In the genomic region with DNA sequence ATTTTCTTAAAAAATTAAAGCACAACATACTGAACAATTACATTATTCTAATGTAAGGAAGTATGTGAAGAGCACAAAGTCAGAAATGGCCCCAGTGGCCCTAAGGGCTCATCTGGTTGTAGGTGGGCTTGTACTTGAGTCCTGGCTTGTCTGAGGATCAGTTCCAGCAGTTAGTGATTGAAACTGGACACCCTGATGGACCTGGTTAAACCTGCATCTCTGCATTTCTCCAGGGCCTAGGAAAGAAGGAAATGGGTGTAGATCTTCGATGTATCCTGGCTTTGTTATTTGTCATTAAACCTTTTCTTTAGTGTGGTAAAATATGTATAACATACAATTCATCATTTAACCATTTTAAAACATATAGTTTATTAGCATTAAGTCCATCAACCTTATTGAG, we compare ENCODE assay signal across 30 cellular contexts. TPM values are rescaled to one million over a fixed set of nuclear protein-coding genes. Genes with fewer than 3 reads are reported as not detected.
"Had no signal": no experiment of that assay in that cellular context is flagged by ENCODE, and none has a peak within 500 bp of the region (broad histone marks: within the 10 kb centered on the region; RNA-seq: fewer than 3 reads in every experiment).

No MANE protein-coding gene starts in this region.

- ATAC-seq: activated CD8-positive, alpha-beta T cell treated with anti-CD3 and anti-CD28 coated beads for 36 hours; activated T-cell treated with anti-CD3 and anti-CD28 coated beads, Interleukin-2, amount 50 U/mL, for 4 hours; activated T-helper 17 cell treated with anti-CD3 and anti-CD28 coated beads, Interleukin-2, amount 50 U/mL, for 72 hours; effector memory CD8-positive, alpha-beta T cell; foreskin keratinocyte; heart left ventricle; mucosa of descending colon; natural killer cell treated with Interleukin-12 subunit alpha and Interleukin-12 subunit beta and Interleukin-15 and Interleukin-18, amount 100 ng/mL, for 72 hours; stimulated activated memory B cell treated with anti-CD40 and anti-IgM and Interleukin-4, amounts not matched to agents 10 μg/mL and 1 μg/mL and 100 μg/mL, for 72 hours; stimulated activated naive CD8-positive, alpha-beta T cell treated with anti-CD3 and anti-CD28 coated beads, Interleukin-15, amount 100 ng/mL, for 72 hours; upper lobe of right lung had no signal

- H3K9me3 Mint-ChIP-seq: activated CD8-positive, alpha-beta T cell treated with anti-CD3 and anti-CD28 coated beads for 36 hours; activated T-cell treated with anti-CD3 and anti-CD28 coated beads, Interleukin-2, amount 50 U/mL, for 4 hours; activated T-helper 17 cell treated with anti-CD3 and anti-CD28 coated beads, Interleukin-2, amount 50 U/mL, for 72 hours; natural killer cell treated with Interleukin-12 subunit alpha and Interleukin-12 subunit beta and Interleukin-15 and Interleukin-18, amount 100 ng/mL, for 72 hours; stimulated activated memory B cell treated with anti-CD40 and anti-IgM and Interleukin-4, amounts not matched to agents 10 μg/mL and 1 μg/mL and 100 μg/mL, for 72 hours; stimulated activated naive CD8-positive, alpha-beta T cell treated with anti-CD3 and anti-CD28 coated beads, Interleukin-15, amount 100 ng/mL, for 72 hours had no signal

- H3K4me3 Mint-ChIP-seq: activated CD8-positive, alpha-beta T cell treated with anti-CD3 and anti-CD28 coated beads for 36 hours; activated T-cell treated with anti-CD3 and anti-CD28 coated beads, Interleukin-2, amount 50 U/mL, for 4 hours; activated T-helper 17 cell treated with anti-CD3 and anti-CD28 coated beads, Interleukin-2, amount 50 U/mL, for 72 hours; effector memory CD8-positive, alpha-beta T cell; natural killer cell treated with Interleukin-12 subunit alpha and Interleukin-12 subunit beta and Interleukin-15 and Interleukin-18, amount 100 ng/mL, for 72 hours; stimulated activated memory B cell treated with anti-CD40 and anti-IgM and Interleukin-4, amounts not matched to agents 10 μg/mL and 1 μg/mL and 100 μg/mL, for 72 hours; stimulated activated naive CD8-positive, alpha-beta T cell treated with anti-CD3 and anti-CD28 coated beads, Interleukin-15, amount 100 ng/mL, for 72 hours had no signal

- H3K27ac ChIP-seq: brain microvascular endothelial cell, foreskin keratinocyte, heart left ventricle, left ventricle myocardium inferior, right atrium auricular region, upper lobe of right lung had no signal

- H3K4me1 Mint-ChIP-seq: activated T-helper 17 cell treated with anti-CD3 and anti-CD28 coated beads, Interleukin-2, amount 50 U/mL, for 72 hours; stimulated activated memory B cell treated with anti-CD40 and anti-IgM and Interleukin-4, amounts not matched to agents 10 μg/mL and 1 μg/mL and 100 μg/mL, for 72 hours; stimulated activated naive CD8-positive, alpha-beta T cell treated with anti-CD3 and anti-CD28 coated beads, Interleukin-15, amount 100 ng/mL, for 72 hours had no signal

- FAIRE-seq: astrocyte had no signal

- H3K27ac Mint-ChIP-seq: activated CD8-positive, alpha-beta T cell treated with anti-CD3 and anti-CD28 coated beads for 36 hours; activated T-helper 17 cell treated with anti-CD3 and anti-CD28 coated beads, Interleukin-2, amount 50 U/mL, for 72 hours; effector memory CD8-positive, alpha-beta T cell; natural killer cell treated with Interleukin-12 subunit alpha and Interleukin-12 subunit beta and Interleukin-15 and Interleukin-18, amount 100 ng/mL, for 72 hours; stimulated activated memory B cell treated with anti-CD40 and anti-IgM and Interleukin-4, amounts not matched to agents 10 μg/mL and 1 μg/mL and 100 μg/mL, for 72 hours; stimulated activated naive CD8-positive, alpha-beta T cell treated with anti-CD3 and anti-CD28 coated beads, Interleukin-15, amount 100 ng/mL, for 72 hours had no signal

- H3K36me3 ChIP-seq: brain microvascular endothelial cell, heart left ventricle, left ventricle myocardium inferior, right atrium auricular region, upper lobe of right lung had no signal

- H3K27me3 Mint-ChIP-seq: activated T-helper 17 cell treated with anti-CD3 and anti-CD28 coated beads, Interleukin-2, amount 50 U/mL, for 72 hours; stimulated activated naive CD8-positive, alpha-beta T cell treated with anti-CD3 and anti-CD28 coated beads, Interleukin-15, amount 100 ng/mL, for 72 hours had no signal

- DNase-seq: activated CD4-positive, alpha-beta T cell treated with anti-CD3 and anti-CD28 coated beads, Interleukin-2, amount 50 U/mL, for 1 hour; activated CD4-positive, CD25-positive, alpha-beta regulatory T cell treated with anti-CD3 and anti-CD28 coated beads, Interleukin-2, amount 50 U/mL, for 72 hours; activated CD8-positive, alpha-beta T cell treated with anti-CD3 and anti-CD28 coated beads for 36 hours; activated gamma-delta T cell treated with Interleukin-2 at 50 U/mL for 16 hours; activated naive CD4-positive, alpha-beta T cell treated with anti-CD3 and anti-CD28 coated beads, Interleukin-2, amount 50 U/mL, for 16 hours; activated T-cell treated with anti-CD3 and anti-CD28 coated beads, Interleukin-2, amount 50 U/mL, for 4 hours; amniotic stem cell; brain microvascular endothelial cell; caudate nucleus; cortex of kidney; effector memory CD8-positive, alpha-beta T cell; heart left ventricle; left ventricle myocardium inferior; mesendoderm; mucosa of descending colon; stimulated activated CD4-positive, alpha-beta T cell treated with anti-CD3 and anti-CD28 coated beads, Interleukin-1b, Interleukin-23, amount 100 ng/mL, for 48 hours; stimulated activated CD4-positive, alpha-beta T cell treated with anti-CD3 and anti-CD28 coated beads, Interleukin-4, amount 100 ng/mL, for 4 hours; stimulated activated CD8-positive, alpha-beta memory T cell treated with anti-CD3 and anti-CD28 coated beads, Interleukin-4, amount 100 ng/mL, for 48 hours; stimulated activated naive CD8-positive, alpha-beta T cell treated with anti-CD3 and anti-CD28 coated beads, Interleukin-15, amount 100 ng/mL, for 72 hours; substantia nigra; T1000; upper lobe of right lung had no signal

- H3K9me3 ChIP-seq: heart left ventricle, left ventricle myocardium inferior, mucosa of descending colon, right atrium auricular region, upper lobe of right lung had no signal

- H3K4me2 ChIP-seq: smooth muscle cell had no signal

- H3K27me3 ChIP-seq: brain microvascular endothelial cell, foreskin keratinocyte, heart left ventricle, right atrium auricular region, upper lobe of right lung had no signal

- H3K4me3 ChIP-seq: heart left ventricle, left ventricle myocardium inferior, lung, mucosa of descending colon, right atrium auricular region, smooth muscle cell, upper lobe of right lung had no signal

- H3K36me3 Mint-ChIP-seq: natural killer cell treated with Interleukin-12 subunit alpha and Interleukin-12 subunit beta and Interleukin-15 and Interleukin-18, amount 100 ng/mL, for 72 hours; stimulated activated memory B cell treated with anti-CD40 and anti-IgM and Interleukin-4, amounts not matched to agents 10 μg/mL and 1 μg/mL and 100 μg/mL, for 72 hours had no signal

- H3K4me1 ChIP-seq: foreskin keratinocyte, right atrium auricular region had no signal

RNA-seq across cellular contexts. Expression of a gene that starts 9.7 kb away (rescaled TPM):
- total RNA-seq: activated CD8-positive, alpha-beta T cell treated with anti-CD3 and anti-CD28 coated beads for 36 hours; activated T-helper 17 cell treated with anti-CD3 and anti-CD28 coated beads, Interleukin-2, amount 50 U/mL, for 72 hours; natural killer cell treated with Interleukin-12 subunit alpha and Interleukin-12 subunit beta and Interleukin-15 and Interleukin-18, amount 100 ng/mL, for 72 hours had no signal
